ENCODE assay signal across 17 cellular contexts in genomic region chr15:93070136-93070535, GRCh38. TPM values are rescaled to one million over a fixed set of nuclear protein-coding genes. Genes with fewer than 3 reads are reported as not detected.
DNase-seq lines count a peak whose midpoint lies in the region; ATAC-seq and TF ChIP-seq lines count a peak whose summit lies in the region.
"Had no signal": no experiment of that assay in that cellular context is flagged by ENCODE, and none has a peak within 500 bp of the region (broad histone marks: within the 10 kb centered on the region; RNA-seq: fewer than 3 reads in every experiment).

No MANE protein-coding gene starts in this region.

- H3K27ac ChIP-seq in GM23338 (ENCODE audit: low read depth) (no peak overlapping the region), psoas muscle (peak overlapping the region; percentile 87)
- H3K27ac ChIP-seq: foreskin keratinocyte, left lung had no signal

- H4K20me1 ChIP-seq in GM23338 (replicated peaks; ENCODE audit: insufficient read depth), result peaks cover 39% of the 10 kb centered on the region

- H3K4me1 ChIP-seq in GM23338 (ENCODE audit: insufficient read depth) (peaks cover 47% of the 10 kb centered on the region), NT2/D1 (ENCODE audit: insufficient read depth, insufficient read length) (peaks cover 19% of the 10 kb centered on the region), psoas muscle (peaks cover 84% of the 10 kb centered on the region)
- H3K4me1 ChIP-seq: foreskin keratinocyte had no signal

- H3K9me3 Mint-ChIP-seq in GM23338, result no peaks in the 10 kb centered on the region
- peaks cover 15% of the 10 kb centered on the region for H3K9me3 Mint-ChIP-seq in glutamatergic neuron (ENCODE audit: unreplicated experiment)
- no peaks in the 10 kb centered on the region for H3K9me3 Mint-ChIP-seq in activated T-cell treated with anti-CD3 and anti-CD28 coated beads, Interleukin-2, amount 50 U/mL, for 4 hours
- H3K9me3 Mint-ChIP-seq: CD4-positive, alpha-beta memory T cell had no signal

- peak overlapping the region; percentile 25; the same call in 1 of the 2 replicates for H3K27ac Mint-ChIP-seq in GM23338
- H3K27ac Mint-ChIP-seq in glutamatergic neuron (ENCODE audit: unreplicated experiment), result no peak overlapping the region
- H3K27ac Mint-ChIP-seq: CD4-positive, alpha-beta memory T cell had no signal

- H3K36me3 ChIP-seq in GM23338 (ENCODE audit: insufficient read depth) (no peaks in the 10 kb centered on the region), NT2/D1 (ENCODE audit: insufficient read depth, insufficient read length, low read length) (peaks cover 24% of the 10 kb centered on the region), psoas muscle (ENCODE audit: insufficient read depth in 1 of 2, low read depth in 1 of 2) (peaks cover 0 to 4% of the 10 kb centered on the region in 2 donors)
- H3K36me3 ChIP-seq: left lung had no signal

- H3K4me3 ChIP-seq in GM23338 (peak overlapping the region; percentile 72), NT2/D1 (ENCODE audit: insufficient read length, low read depth) (no peak overlapping the region), psoas muscle (peak overlapping the region; percentile 87)
- H3K4me3 ChIP-seq: left lung had no signal

- H3K27me3 Mint-ChIP-seq in GM23338 (ENCODE audit: insufficient read depth, low read depth, poor library complexity) (peaks cover 27% of the 10 kb centered on the region), glutamatergic neuron (ENCODE audit: unreplicated experiment) (peaks cover 7% of the 10 kb centered on the region)
- H3K27me3 Mint-ChIP-seq in activated T-cell treated with anti-CD3 and anti-CD28 coated beads, Interleukin-2, amount 50 U/mL, for 4 hours (ENCODE audit: low read depth), result peaks cover 42% of the 10 kb centered on the region

- no peaks in the 10 kb centered on the region for H3K9me3 ChIP-seq in NT2/D1 (ENCODE audit: insufficient read depth, low read length)
- no peaks in the 10 kb centered on the region for H3K9me3 ChIP-seq in psoas muscle
- H3K9me3 ChIP-seq: left lung had no signal

- H3F3A ChIP-seq in GM23338 (replicated peaks; ENCODE audit: low read depth), result peaks cover 4% of the 10 kb centered on the region

- DNase-seq in GM23338 (ENCODE audit: low spot score), result no peak
- no peak for DNase-seq in NT2/D1 (ENCODE audit: low read depth, low spot score)
- DNase-seq in glutamatergic neuron, result no peak
- peak in 1 of 2 donors; percentile 46 for DNase-seq in psoas muscle
- no peak for DNase-seq in mucosa of gallbladder (ENCODE audit: low spot score)
- DNase-seq in activated T-cell treated with anti-CD3 and anti-CD28 coated beads, Interleukin-2, amount 50 U/mL, for 4 hours, result no peak
- DNase-seq in Kasumi-1 (lab: John Stamatoyannopoulos, UW), result no peak
- DNase-seq: activated naive CD4-positive, alpha-beta T cell; CD4-positive, alpha-beta memory T cell; DMS79 treated with DMSO at 0.1 percent for 48 hours; foreskin keratinocyte; left lung; MM.1S; NCI-H1694; stimulated activated CD4-positive, alpha-beta T cell treated with anti-CD3 and anti-CD28 coated beads, Interleukin-12 subunit alpha, Interleukin-12 subunit beta, amount 100 ng/mL, for 4 hours; T-helper 1 cell had no signal

- H3K79me2 ChIP-seq in GM23338 (replicated peaks; ENCODE audit: insufficient read depth), result peaks cover 86% of the 10 kb centered on the region

- H3K4me2 ChIP-seq in GM23338, result peak overlapping the region; percentile 95

- H3K36me3 Mint-ChIP-seq in GM23338 (ENCODE audit: low read depth) (peaks cover 45% of the 10 kb centered on the region), glutamatergic neuron (ENCODE audit: unreplicated experiment) (no peaks in the 10 kb centered on the region)
- H3K36me3 Mint-ChIP-seq in activated T-cell treated with anti-CD3 and anti-CD28 coated beads, Interleukin-2, amount 50 U/mL, for 4 hours (ENCODE audit: insufficient read depth), result no peaks in the 10 kb centered on the region
- H3K36me3 Mint-ChIP-seq: CD4-positive, alpha-beta memory T cell had no signal

- peaks cover 70% of the 10 kb centered on the region for H3K4me1 Mint-ChIP-seq in GM23338
- H3K4me1 Mint-ChIP-seq in glutamatergic neuron (ENCODE audit: low read depth, unreplicated experiment), result peaks cover 43% of the 10 kb centered on the region
- peaks cover 15% of the 10 kb centered on the region for H3K4me1 Mint-ChIP-seq in activated T-cell treated with anti-CD3 and anti-CD28 coated beads, Interleukin-2, amount 50 U/mL, for 4 hours (ENCODE audit: low read depth)

- no peak for ATAC-seq in GM23338
- ATAC-seq in psoas muscle, result no peak
- ATAC-seq in HG02870 (IDR thresholded peaks at IDR 0.05; ENCODE audit: unreplicated experiment), result no peak
- no peak for ATAC-seq in activated T-cell treated with anti-CD3 and anti-CD28 coated beads, Interleukin-2, amount 50 U/mL, for 4 hours
- ATAC-seq: foreskin keratinocyte, left lung had no signal

- no peak overlapping the region for H2AFZ ChIP-seq in GM23338

- intact Hi-C loops in psoas muscle (cut with DNase I), result no loop called here

- H3K4me3 Mint-ChIP-seq in GM23338 (peak overlapping the region; percentile 92), glutamatergic neuron (ENCODE audit: unreplicated experiment) (peak overlapping the region; percentile 99)
- no peak overlapping the region for H3K4me3 Mint-ChIP-seq in activated T-cell treated with anti-CD3 and anti-CD28 coated beads, Interleukin-2, amount 50 U/mL, for 4 hours
- H3K4me3 Mint-ChIP-seq: CD4-positive, alpha-beta memory T cell had no signal

- WGBS in psoas muscle, 3 donors, result 38 to 51% (median 39%) methylated on average over 10 of the region's 10 CpGs

- peaks cover 19% of the 10 kb centered on the region for H3K27me3 ChIP-seq in GM23338 (ENCODE audit: insufficient read depth)
- peaks cover 19% of the 10 kb centered on the region for H3K27me3 ChIP-seq in NT2/D1 (ENCODE audit: insufficient read depth, insufficient read length)
- H3K27me3 ChIP-seq in psoas muscle (ENCODE audit: insufficient read depth in 3 of 3, low read length in 2 of 3), result no peaks in the 10 kb centered on the region

- H3K9ac ChIP-seq in NT2/D1 (ENCODE audit: insufficient read length, low read depth), result peak overlapping the region; percentile 51

- H3K9me2 ChIP-seq in GM23338 (ENCODE audit: insufficient read depth), result no peaks in the 10 kb centered on the region

- TF ChIP-seq CTCF in GM23338 (conservative IDR thresholded peaks at IDR 0.05; ENCODE audit: low read depth in 2 of 2), result no peak
- no peak for TF ChIP-seq CTCF in glutamatergic neuron (IDR thresholded peaks at IDR 0.05; ENCODE audit: partially characterized antibody, unreplicated experiment)
- TF ChIP-seq CTCF in psoas muscle (IDR thresholded peaks at IDR 0.05), result no peak

RNA-seq across cellular contexts. Expression of gene RGMA, which starts 18.9 kb away (rescaled TPM):
- 24.6 and 34.2 TPM in 2 replicates for total RNA-seq in GM23338 (2014; rRNA removed; shearing (Covaris generic))
- 36.5 and 36.6 TPM in 2 replicates for polyA plus RNA-seq in GM23338 (2016; fragmentation: Nextera tagmentation; extraction: Ambion mirVana)
- 56.6 TPM for total RNA-seq in glutamatergic neuron (ENCODE audit: unreplicated experiment)
- 100 to 1,000 TPM in 2 of 4 donors, 10 to 100 TPM in 2; 45.8 to 217 (median 103) TPM for total RNA-seq in psoas muscle
- 100 to 1,000 TPM in 2 of 3 donors, 10 to 100 TPM in 1; 39.2 to 187 (median 129) TPM for polyA plus RNA-seq in psoas muscle
- total RNA-seq in mucosa of gallbladder, result 17.5 TPM
- total RNA-seq in activated T-cell treated with anti-CD3 and anti-CD28 coated beads, Interleukin-2, amount 50 U/mL, for 4 hours, result under 1 TPM in 2 of 3 donors, not detected in 1; 0.18 to 0.22 TPM
- total RNA-seq: CD4-positive, alpha-beta memory T cell had no signal
- polyA plus RNA-seq: CD4-positive, alpha-beta memory T cell had no signal

Comparison
In these comparisons a context has a peak if more than half of its experiments do, and no peak if none do; other contexts are left out.
1. RNA of gene RGMA, which starts 18.9 kb away (total RNA-seq): 45.8 to 217 TPM in psoas muscle, 56.6 TPM in glutamatergic neuron (single experiment), 24.6 to 34.2 TPM in GM23338 and 17.5 TPM in mucosa of gallbladder (single experiment); 0.18 to 0.22 TPM in activated T-cell treated with anti-CD3 and anti-CD28 coated beads, Interleukin-2, amount 50 U/mL, for 4 hours; every median in the first group is over 10 times any median in the second.